9 cellular contexts compared by ENCODE assay signal in genomic region chr10:124063736-124064135, GRCh38. TPM values are rescaled to one million over a fixed set of nuclear protein-coding genes. Genes with fewer than 3 reads are reported as not detected.
DNase-seq lines count a peak whose midpoint lies in the region; ATAC-seq and TF ChIP-seq lines count a peak whose summit lies in the region.
"Had no signal": no experiment of that assay in that cellular context is flagged by ENCODE, and none has a peak within 500 bp of the region (broad histone marks: within the 10 kb centered on the region; RNA-seq: fewer than 3 reads in every experiment).

No MANE protein-coding gene starts in this region.

- H3K27me3 Mint-ChIP-seq in naive B cell: no peaks in the 10 kb centered on the region

- H3K9me3 ChIP-seq in tibial nerve (no peaks in the 10 kb centered on the region), suprapubic skin (no peaks in the 10 kb centered on the region)
- H3K9me3 ChIP-seq: heart left ventricle had no signal

- H3K27ac Mint-ChIP-seq in naive B cell: peak overlapping the region in 5 of 6 donors; percentile 16 to 89 (median 45)

- DNase-seq in DMS153 (lab: John Stamatoyannopoulos, UW) (peak; percentile 44), brain microvascular endothelial cell (peak; percentile 80), naive B cell (no peak), tibial nerve (ENCODE audit: low spot score in 2 of 2) (no peak), GM10266 (ENCODE audit: extremely low spot score) (no peak), suprapubic skin (ENCODE audit: low spot score in 2 of 2) (no peak)
- DNase-seq in activated CD8-positive, alpha-beta memory T cell treated with anti-CD3 and anti-CD28 coated beads for 24 hours: no peak
- DNase-seq: heart left ventricle had no signal

- in situ Hi-C loops in brain microvascular endothelial cell (cut with HindIII; ENCODE audit: low pct_ligation_motif_present, low sequenced_read_pairs): no loop called here

- no peaks in the 10 kb centered on the region for H3K36me3 Mint-ChIP-seq in naive B cell

- peaks cover 32 to 53% (median 51%) of the 10 kb centered on the region in 3 donors for H3K4me1 Mint-ChIP-seq in naive B cell

- 31 to 40% methylated on average over 6 of the region's 6 CpGs for WGBS in tibial nerve, 2 donors
- 45% methylated on average over 6 of the region's 6 CpGs for WGBS in suprapubic skin

- TF ChIP-seq CTCF in brain microvascular endothelial cell (IDR thresholded peaks at IDR 0.05; ENCODE audit: low read depth, low read length, missing control alignments) (no peak), tibial nerve (IDR thresholded peaks at IDR 0.05) (no peak), GM10266 (IDR thresholded peaks at IDR 0.05; ENCODE audit: control insufficient read depth, insufficient read depth, low read depth, missing control alignments) (no peak), suprapubic skin (IDR thresholded peaks at IDR 0.05) (no peak)

- H3K27ac ChIP-seq in brain microvascular endothelial cell: peak overlapping the region; percentile 25
- peak overlapping the region in 2 of 4 donors; percentile 69 to 71 for H3K27ac ChIP-seq in tibial nerve
- no peak overlapping the region for H3K27ac ChIP-seq in suprapubic skin

- H3K36me3 ChIP-seq in brain microvascular endothelial cell (replicated peaks): no peaks in the 10 kb centered on the region
- H3K36me3 ChIP-seq in tibial nerve: no peaks in the 10 kb centered on the region
- H3K36me3 ChIP-seq in suprapubic skin: peaks cover 2% of the 10 kb centered on the region
- H3K36me3 ChIP-seq: heart left ventricle had no signal

- TF ChIP-seq EP300 in tibial nerve (IDR thresholded peaks at IDR 0.05): no peak
- TF ChIP-seq EP300 in suprapubic skin (IDR thresholded peaks at IDR 0.05): no peak

- H3K4me3 Mint-ChIP-seq in naive B cell: peak overlapping the region in 4 of 8 donors; percentile 8 to 50 (median 29)

- ATAC-seq in HG03175 (IDR thresholded peaks at IDR 0.05; ENCODE audit: unreplicated experiment) (peak; percentile 48), naive B cell (ENCODE audit: low read depth in 2 of 2) (peak; percentile 71 to 78)

- TF ChIP-seq POLR2A in tibial nerve (IDR thresholded peaks at IDR 0.05) (no peak), suprapubic skin (IDR thresholded peaks at IDR 0.05) (no peak)

- H3K9me3 Mint-ChIP-seq in naive B cell: no peaks in the 10 kb centered on the region

- H3K4me3 ChIP-seq in brain microvascular endothelial cell (ENCODE audit: low read depth, low read length): no peak overlapping the region
- no peak overlapping the region for H3K4me3 ChIP-seq in tibial nerve
- H3K4me3 ChIP-seq in suprapubic skin: no peak overlapping the region
- H3K4me3 ChIP-seq: heart left ventricle had no signal

- H3K4me1 ChIP-seq in tibial nerve: peaks cover 0 to 57% (median 28%) of the 10 kb centered on the region in 4 donors
- peaks cover 20% of the 10 kb centered on the region for H3K4me1 ChIP-seq in suprapubic skin

- H3K27me3 ChIP-seq in brain microvascular endothelial cell (replicated peaks) (no peaks in the 10 kb centered on the region), tibial nerve (peaks cover 0 to 4% of the 10 kb centered on the region in 2 donors), suprapubic skin (no peaks in the 10 kb centered on the region)

RNA-seq across cellular contexts. Expression of gene CHST15, which starts 29.7 kb away (rescaled TPM):
- 10 to 100 TPM; 13.4 to 19.5 (median 17.0) TPM for polyA plus RNA-seq in naive B cell (ENCODE audit: low read depth in 6 of 6)
- total RNA-seq in tibial nerve: 10 to 100 TPM; 29.8 to 45.6 (median 34.3) TPM
- total RNA-seq in suprapubic skin: 10 to 100 TPM; 20.6 to 59.1 (median 22.8) TPM

Comparison
In these comparisons a context has a peak if more than half of its experiments do, and no peak if none do; other contexts are left out.
1. DNase-seq: peak in DMS153 (single experiment) and brain microvascular endothelial cell (single experiment); none in naive B cell (single experiment), tibial nerve (0 of 2), GM10266 (single experiment), activated CD8-positive, alpha-beta memory T cell treated with anti-CD3 and anti-CD28 coated beads for 24 hours (single experiment) and suprapubic skin (0 of 2).